Comparison of ENCODE assay signal across 10 cellular contexts in the genomic region with DNA sequence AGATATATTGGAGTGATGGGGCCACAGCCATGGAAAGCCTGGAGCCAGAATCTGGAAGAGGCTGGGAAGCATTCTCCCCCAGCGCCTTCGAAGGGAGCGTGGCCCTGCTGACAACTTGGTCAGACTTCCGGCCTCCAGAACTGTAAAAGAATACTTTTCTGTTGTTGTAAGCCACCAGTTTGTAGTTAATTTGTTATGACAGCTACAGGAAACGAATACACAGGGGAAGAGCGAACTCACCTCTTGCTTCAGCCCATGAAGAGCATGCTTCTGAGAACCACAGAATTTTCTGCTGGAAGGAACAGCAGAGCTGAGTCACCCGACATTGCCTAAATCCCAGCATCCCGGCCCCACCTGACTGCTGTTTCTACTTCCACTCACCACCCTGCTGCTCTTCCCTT.
DNase-seq lines count a peak whose midpoint lies in the region; ATAC-seq and TF ChIP-seq lines count a peak whose summit lies in the region.
"Had no signal": no experiment of that assay in that cellular context is flagged by ENCODE, and none has a peak within 500 bp of the region (broad histone marks: within the 10 kb centered on the region; RNA-seq: fewer than 3 reads in every experiment).

No MANE protein-coding gene starts in this region.

- intact Hi-C loops in activated T-helper 2 cell treated with anti-CD3 and anti-CD28 coated beads, Interferon-gamma antibody, Interleukin-2, Interleukin-4, amounts not matched to agents 10 μg/mL and 5 μg/mL and 100 μg/mL, durations not matched to agents 14 hours and 24 hours and 36 hours (cut with micrococcal nuclease): loop anchor here (10.0 kb wide), 1 partner anchor 362 kb away; no protein-coding TSS in a partner anchor

- no peaks in the 10 kb centered on the region for H3K27me3 Mint-ChIP-seq in activated T-helper 2 cell treated with anti-CD3 and anti-CD28 coated beads, Interferon-gamma antibody, Interleukin-2, Interleukin-4, amounts not matched to agents 10 μg/mL and 5 μg/mL and 100 μg/mL, durations not matched to agents 14 hours and 24 hours and 36 hours (ENCODE audit: low read depth)

- no peaks in the 10 kb centered on the region for H3K9me3 ChIP-seq in AG04450 (ENCODE audit: control insufficient read depth, insufficient read depth, low read length)

- CTCF ChIA-PET in AG04450 (lab: Charles Lee): no interaction called here

- no peak for ATAC-seq in GM21723 (IDR thresholded peaks at IDR 0.05; ENCODE audit: unreplicated experiment)

- H3K4me3 Mint-ChIP-seq in activated T-helper 2 cell treated with anti-CD3 and anti-CD28 coated beads, Interferon-gamma antibody, Interleukin-2, Interleukin-4, amounts not matched to agents 10 μg/mL and 5 μg/mL and 100 μg/mL, durations not matched to agents 14 hours and 24 hours and 36 hours (ENCODE audit: low read depth): no peak overlapping the region
- H3K4me3 Mint-ChIP-seq: neural progenitor cell had no signal

- H3K4me3 ChIP-seq in AG04450 (ENCODE audit: low read depth, low read length) (no peak overlapping the region), HFF-Myc (replicated peaks; ENCODE audit: low read depth, low read length) (no peak overlapping the region)
- H3K4me3 ChIP-seq: neural progenitor cell had no signal

- H3K36me3 Mint-ChIP-seq in activated T-helper 2 cell treated with anti-CD3 and anti-CD28 coated beads, Interferon-gamma antibody, Interleukin-2, Interleukin-4, amounts not matched to agents 10 μg/mL and 5 μg/mL and 100 μg/mL, durations not matched to agents 14 hours and 24 hours and 36 hours (ENCODE audit: low read depth): no peaks in the 10 kb centered on the region
- H3K36me3 Mint-ChIP-seq: neural progenitor cell had no signal

- TF ChIP-seq CTCF in AG04450 (IDR thresholded peaks at IDR 0.05; ENCODE audit: low read depth, low read length): no peak
- TF ChIP-seq CTCF in HFF-Myc (IDR thresholded peaks at IDR 0.05; ENCODE audit: low read depth, low read length, missing control alignments): no peak

- peak; percentile 94 for DNase-seq in AG04450 (ENCODE audit: low read depth, low spot score)
- DNase-seq in HFF-Myc (ENCODE audit: extremely low read depth, low read depth): peak; percentile 95
- DNase-seq in activated T-helper 2 cell treated with anti-CD3 and anti-CD28 coated beads, Interferon-gamma antibody, Interleukin-2, Interleukin-4, amounts not matched to agents 10 μg/mL and 5 μg/mL and 100 μg/mL, durations not matched to agents 14 hours and 24 hours and 36 hours (ENCODE audit: low spot score): no peak
- peak; percentile 68 for DNase-seq in kidney tubule cell (ENCODE audit: low spot score)
- no peak for DNase-seq in germinal center (ENCODE audit: low spot score)
- no peak for DNase-seq in NCI-H2081 treated with DMSO at 0.1 percent for 48 hours (lab: John Stamatoyannopoulos, UW)
- no peak for DNase-seq in NCI-H2227 (lab: John Stamatoyannopoulos, UW; ENCODE audit: unreplicated experiment)
- DNase-seq: Karpas-422 had no signal

- peak overlapping the region; percentile 82 for H3K27ac ChIP-seq in AG04450 (ENCODE audit: low read depth, low read length)
- H3K27ac ChIP-seq: neural progenitor cell had no signal

- H3K27ac Mint-ChIP-seq in activated T-helper 2 cell treated with anti-CD3 and anti-CD28 coated beads, Interferon-gamma antibody, Interleukin-2, Interleukin-4, amounts not matched to agents 10 μg/mL and 5 μg/mL and 100 μg/mL, durations not matched to agents 14 hours and 24 hours and 36 hours: peak overlapping the region; percentile 7
- H3K27ac Mint-ChIP-seq: neural progenitor cell had no signal

- H3K27me3 ChIP-seq in AG04450 (ENCODE audit: control insufficient read depth, insufficient read depth, low read length): no peaks in the 10 kb centered on the region
- H3K27me3 ChIP-seq: neural progenitor cell had no signal

- H3K9me3 Mint-ChIP-seq in activated T-helper 2 cell treated with anti-CD3 and anti-CD28 coated beads, Interferon-gamma antibody, Interleukin-2, Interleukin-4, amounts not matched to agents 10 μg/mL and 5 μg/mL and 100 μg/mL, durations not matched to agents 14 hours and 24 hours and 36 hours: no peaks in the 10 kb centered on the region
- H3K9me3 Mint-ChIP-seq: neural progenitor cell had no signal

- peaks cover 61% of the 10 kb centered on the region for H3K4me1 Mint-ChIP-seq in activated T-helper 2 cell treated with anti-CD3 and anti-CD28 coated beads, Interferon-gamma antibody, Interleukin-2, Interleukin-4, amounts not matched to agents 10 μg/mL and 5 μg/mL and 100 μg/mL, durations not matched to agents 14 hours and 24 hours and 36 hours (ENCODE audit: low read depth)

- POLR2A ChIA-PET in AG04450 (lab: Yijun Ruan, JAX): interaction anchor here (0.6 kb wide), 2 partner anchors 50 to 164 kb away, joined by 3 to 4 read pairs; no protein-coding TSS in a partner anchor

Comparison
In these comparisons a context has a peak if more than half of its experiments do, and no peak if none do; other contexts are left out.
1. DNase-seq: peak in AG04450 (single experiment), HFF-Myc (single experiment) and kidney tubule cell (single experiment); none in activated T-helper 2 cell treated with anti-CD3 and anti-CD28 coated beads, Interferon-gamma antibody, Interleukin-2, Interleukin-4, amounts not matched to agents 10 μg/mL and 5 μg/mL and 100 μg/mL, durations not matched to agents 14 hours and 24 hours and 36 hours (single experiment), germinal center (single experiment), NCI-H2081 treated with DMSO at 0.1 percent for 48 hours (single experiment) and NCI-H2227 (single experiment).